2 cellular contexts compared by ENCODE assay signal in genomic region chr5:124634820-124635323, GRCh38.
TF ChIP-seq lines count a peak whose summit lies in the region.

No MANE protein-coding gene starts in this region.

TF ChIP-seq in A549, 52 proteins besides CTCF, POLR2A, EP300 and RAD21 (continued from another document):
- TF ChIP-seq BCL3 (IDR thresholded peaks at IDR 0.05) (no peak), ZNF302 (CRISPR knock-in tag; IDR thresholded peaks at IDR 0.05) (no peak), FOSL2 (IDR thresholded peaks at IDR 0.05) (no peak), FOSL2 (CRISPR knock-in tag; IDR thresholded peaks at IDR 0.05) (no peak), MAZ (IDR thresholded peaks at IDR 0.05; ENCODE audit: borderline replicate concordance, low read depth, low read length) (no peak), RNF2 (IDR thresholded peaks at IDR 0.05; ENCODE audit: borderline replicate concordance, low read depth) (no peak), ESRRA (IDR thresholded peaks at IDR 0.05; ENCODE audit: borderline replicate concordance, low read length) (no peak), JUN (IDR thresholded peaks at IDR 0.05) (no peak)

TF ChIP-seq in HEK293, 187 proteins besides CTCF, POLR2A, EP300 and RAD21 (continued from another document and continues in another):
- TF ChIP-seq AEBP2 (tag by site-specific recombination; IDR thresholded peaks at IDR 0.05; ENCODE audit: borderline replicate concordance) (no peak), ZNF10 (tag by site-specific recombination; IDR thresholded peaks at IDR 0.05) (peak; percentile 38; the same call in 1 of the 2 replicates), ZBTB1 (tag by site-specific recombination; IDR thresholded peaks at IDR 0.05) (no peak), ZBTB17 (tag by site-specific recombination; IDR thresholded peaks at IDR 0.05) (peak; percentile 23; the same call in 1 of the 2 replicates), ZNF518A (tag by site-specific recombination; conservative IDR thresholded peaks at IDR 0.05; ENCODE audit: low read depth) (no peak; the same call in 1 of the 2 replicates), BCL6B (tag by site-specific recombination; IDR thresholded peaks at IDR 0.05) (no peak), INSM2 (tag by site-specific recombination; IDR thresholded peaks at IDR 0.05) (0 out of 2 replicates have a peak, but pooled peaks have one; percentile 14), ZBTB10 (tag by site-specific recombination; IDR thresholded peaks at IDR 0.05) (no peak), ZEB2 (tag by site-specific recombination; IDR thresholded peaks at IDR 0.05) (peak; percentile 71; the same call in 1 of the 2 replicates), ZNF324 (tag by site-specific recombination; IDR thresholded peaks at IDR 0.05) (no peak), ZNF423 (tag by site-specific recombination; IDR thresholded peaks at IDR 0.05) (no peak), GLI2 (tag by site-specific recombination; IDR thresholded peaks at IDR 0.05; ENCODE audit: borderline replicate concordance, low read depth) (no peak), FEZF1 (tag by site-specific recombination; IDR thresholded peaks at IDR 0.05) (peak; percentile 97), ZFP3 (tag by site-specific recombination; IDR thresholded peaks at IDR 0.05; ENCODE audit: low read depth) (no peak), ZNF623 (tag by site-specific recombination; IDR thresholded peaks at IDR 0.05) (no peak), SCRT2 (tag by site-specific recombination; IDR thresholded peaks at IDR 0.05) (no peak), SP2 (tag by site-specific recombination; IDR thresholded peaks at IDR 0.05) (no peak), ZNF837 (tag by site-specific recombination; IDR thresholded peaks at IDR 0.05) (no peak), ZNF785 (tag by site-specific recombination; IDR thresholded peaks at IDR 0.05) (no peak), ZNF843 (tag by site-specific recombination; IDR thresholded peaks at IDR 0.05) (peak; percentile 86), ZNF629 (tag by site-specific recombination; IDR thresholded peaks at IDR 0.05) (peak; percentile 85), YY2 (tag by site-specific recombination; IDR thresholded peaks at IDR 0.05) (no peak), SP3 (tag by site-specific recombination; IDR thresholded peaks at IDR 0.05) (peak; percentile 10; the same call in 1 of the 2 replicates), ZNF558 (tag by site-specific recombination; IDR thresholded peaks at IDR 0.05) (no peak), ZNF660 (tag by site-specific recombination; IDR thresholded peaks at IDR 0.05) (no peak), ZNF266 (tag by site-specific recombination; IDR thresholded peaks at IDR 0.05; ENCODE audit: low read depth) (no peak), OSR2 (tag by site-specific recombination; IDR thresholded peaks at IDR 0.05) (peak; percentile 27; the same call in 1 of the 2 replicates), ZNF645 (tag by site-specific recombination; IDR thresholded peaks at IDR 0.05) (no peak), ZNF416 (tag by site-specific recombination; IDR thresholded peaks at IDR 0.05) (no peak), ZNF76 (tag by site-specific recombination; IDR thresholded peaks at IDR 0.05; ENCODE audit: borderline replicate concordance, low read depth) (no peak), ZNF555 (tag by site-specific recombination; conservative IDR thresholded peaks at IDR 0.05) (no peak), TSHZ1 (tag by site-specific recombination; IDR thresholded peaks at IDR 0.05; ENCODE audit: borderline replicate concordance) (no peak), KLF10 (tag by site-specific recombination; IDR thresholded peaks at IDR 0.05) (no peak), HOXA7 (CRISPR knock-in tag; IDR thresholded peaks at IDR 0.05; ENCODE audit: borderline replicate concordance) (no peak), ZNF639 (tag by site-specific recombination; IDR thresholded peaks at IDR 0.05) (0 out of 2 replicates have a peak, but pooled peaks have one; percentile 19), ZNF184 (tag by site-specific recombination; IDR thresholded peaks at IDR 0.05) (no peak), IKZF3 (tag by site-specific recombination; IDR thresholded peaks at IDR 0.05) (peak; percentile 83)
